ENCODE assay signal across 25 cellular contexts in the genomic region with DNA sequence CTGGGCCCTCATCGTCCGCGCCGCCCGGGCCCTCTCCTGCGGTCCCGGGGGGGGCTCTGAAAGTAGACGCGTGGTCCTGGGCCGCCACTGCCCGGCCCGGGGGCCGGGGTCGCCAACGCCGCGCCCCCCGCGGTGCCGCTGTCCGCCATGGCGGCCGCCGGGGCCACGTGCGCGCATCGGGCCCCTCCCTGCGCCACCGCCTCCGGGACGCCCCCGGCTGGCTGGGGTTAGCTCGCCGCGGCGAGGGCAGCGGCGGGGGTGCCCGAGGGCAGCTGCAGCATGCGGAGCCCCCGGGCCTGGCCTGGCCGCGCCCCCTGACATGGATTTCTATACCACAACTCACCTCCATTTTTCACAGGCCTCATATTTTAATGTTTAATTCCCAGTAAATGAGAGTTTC.
"Had no signal": no experiment of that assay in that cellular context is flagged by ENCODE, and none has a peak within 500 bp of the region (broad histone marks: within the 10 kb centered on the region; RNA-seq: fewer than 3 reads in every experiment).

No MANE protein-coding gene starts in this region.

- DNase-seq: cerebellar nuclear complex; colonic mucosa; cortex of kidney; effector CD8-positive, alpha-beta T cell; effector memory CD8-positive, alpha-beta T cell; endodermal cell; erythroblast; esophagus squamous epithelium; foreskin fibroblast; foreskin melanocyte; gastrocnemius medialis; glutamatergic neuron; head of caudate nucleus; heart right ventricle; hippocampal formation; left cardiac atrium; left ventricle myocardium superior; lower lobe of right lung; mesenchymal stem cell; mucosa of descending colon had no signal

- H3K36me3 ChIP-seq: colonic mucosa had no signal

- H3K9me3 Mint-ChIP-seq: dendritic cell treated with granulocyte-macrophage colony-stimulating factor and Interleukin-4, amounts not matched to agents 40 ng/mL and 50 ng/mL, for 4 days; effector memory CD8-positive, alpha-beta T cell; endodermal cell; mesothelial cell of epicardium had no signal

- H3K4me3 Mint-ChIP-seq: dendritic cell treated with granulocyte-macrophage colony-stimulating factor and Interleukin-4, amounts not matched to agents 40 ng/mL and 50 ng/mL, for 4 days; effector memory CD8-positive, alpha-beta T cell; endodermal cell; mesothelial cell of epicardium had no signal

- H3K27me3 ChIP-seq: colonic mucosa, esophagus squamous epithelium, gastrocnemius medialis, heart right ventricle, left lung had no signal

- H3K4me1 ChIP-seq: colonic mucosa, esophagus squamous epithelium, gastrocnemius medialis, heart right ventricle, left lung had no signal

- H3K4me3 ChIP-seq: colonic mucosa, esophagus squamous epithelium, gastrocnemius medialis, heart right ventricle, left lung, lower lobe of right lung, mucosa of descending colon had no signal

- H3K27ac ChIP-seq: colonic mucosa, epithelial cell of prostate, esophagus squamous epithelium, gastrocnemius medialis, heart right ventricle, left lung, lower lobe of right lung had no signal

- ATAC-seq: effector memory CD8-positive, alpha-beta T cell; esophagus mucosa; gastrocnemius medialis; heart right ventricle; left cardiac atrium; left lung; left ventricle myocardium superior; lower lobe of right lung; mucosa of descending colon had no signal

- H3K27me3 Mint-ChIP-seq: dendritic cell treated with granulocyte-macrophage colony-stimulating factor and Interleukin-4, amounts not matched to agents 40 ng/mL and 50 ng/mL, for 4 days; effector memory CD8-positive, alpha-beta T cell had no signal

- H3K27ac Mint-ChIP-seq: dendritic cell treated with granulocyte-macrophage colony-stimulating factor and Interleukin-4, amounts not matched to agents 40 ng/mL and 50 ng/mL, for 4 days; endodermal cell; mesothelial cell of epicardium had no signal

- H3K9me3 ChIP-seq: colonic mucosa, esophagus squamous epithelium, gastrocnemius medialis, heart right ventricle, left lung, lower lobe of right lung, mucosa of descending colon had no signal
